In the genomic region with DNA sequence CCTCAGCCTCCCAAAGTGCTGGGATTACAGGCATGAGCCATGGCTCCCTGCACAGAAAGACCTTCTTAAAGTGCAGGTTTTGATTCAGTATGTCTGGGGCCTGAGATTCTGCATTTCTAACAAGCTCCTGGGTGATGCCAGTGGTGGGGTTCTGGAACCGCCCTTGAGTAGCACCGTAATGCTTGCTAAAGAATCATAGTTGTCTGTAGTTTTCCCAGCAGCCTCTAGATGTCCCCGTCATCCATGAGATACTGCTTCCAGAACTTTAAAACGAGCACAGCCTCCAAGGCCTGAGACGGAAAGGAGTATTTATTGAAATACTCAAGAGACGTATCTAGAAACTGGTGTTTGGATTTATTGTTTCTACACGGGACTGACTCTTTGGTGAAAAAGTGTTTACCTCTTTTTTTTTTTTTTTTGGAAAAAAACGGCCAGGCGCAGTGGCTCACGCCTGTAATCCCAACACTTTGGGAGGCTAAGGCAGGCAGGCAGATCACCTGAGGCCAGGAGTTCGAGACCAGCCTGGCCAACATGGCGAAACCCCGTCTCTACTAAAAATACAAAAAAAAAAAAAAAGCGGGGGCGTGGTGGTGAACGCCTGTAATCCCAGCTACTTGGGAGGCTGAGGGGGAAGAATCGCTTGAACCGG, we compare ENCODE assay signal across 8 cellular contexts. TPM values are rescaled to one million over a fixed set of nuclear protein-coding genes. Genes with fewer than 3 reads are reported as not detected.
A peak's percentile ranks its signal among the peaks of the same experiment; 100 is the strongest.
DNase-seq lines count a peak whose midpoint lies in the region; ATAC-seq, FAIRE-seq and TF ChIP-seq lines count a peak whose summit lies in the region.

No MANE protein-coding gene starts in this region.

- RAD21 ChIA-PET in GM12878 (lab: Charles Lee; ENCODE audit: unreplicated experiment), result interaction anchor here (0.6 to 8.3 kb wide), 12 partner anchors 37 to 290 kb away, joined by 3 to 61 read pairs (median 4); a partner anchor contains a TSS

- FAIRE-seq in GM12878 (lab: Jason Lieb, UNC), result peak; percentile 31

- H3K27ac ChIP-seq in SK-N-SH (ENCODE audit: low read depth in 2 of 2, low read length in 1 of 2) (no peak overlapping the region), GM12878 (ENCODE audit: control insufficient read depth, insufficient read depth) (no peak overlapping the region), smooth muscle cell (ENCODE audit: low read depth) (no peak overlapping the region)

- in situ Hi-C loops in GM12878 (cut with MboI), result loop anchor here (25.0 kb wide), 1 partner anchor 733 kb away; no protein-coding TSS in a partner anchor

- H3K4me3 ChIP-seq in BE2C (ENCODE audit: low read depth, low read length) (no peak overlapping the region), SK-N-SH (ENCODE audit: low read depth in 2 of 2, low read length in 1 of 2) (no peak overlapping the region), GM12878 (no peak overlapping the region), smooth muscle cell (no peak overlapping the region)

- H3K4me1 ChIP-seq in BE2C, result no peaks in the 10 kb centered on the region
- peaks cover 0 to 13% of the 10 kb centered on the region in 2 experiments; a peak in 1 of 4 replicates for H3K4me1 ChIP-seq in SK-N-SH (ENCODE audit: control insufficient read depth in 1 of 2, insufficient read depth in 2 of 2, low read depth in 1 of 2, low read length in 1 of 2)
- peaks cover 14% of the 10 kb centered on the region for H3K4me1 ChIP-seq in GM12878 (ENCODE audit: control insufficient read depth, insufficient read depth, low read length)
- peaks cover 6% of the 10 kb centered on the region for H3K4me1 ChIP-seq in smooth muscle cell (ENCODE audit: low read depth)

- SMC1A ChIA-PET in GM12878 (lab: Charles Lee; ENCODE audit: uncharacterized antibody, unreplicated experiment), result interaction anchor here (0.7 to 5.9 kb wide), 15 partner anchors 26 to 730 kb away, joined by 3 to 35 read pairs (median 3); a partner anchor contains a TSS

- TF ChIP-seq RAD21 in SK-N-SH (IDR thresholded peaks at IDR 0.05; ENCODE audit: low read length), result peak; percentile 94
- TF ChIP-seq RAD21 in GM12878 (IDR thresholded peaks at IDR 0.05; ENCODE audit: insufficient read depth, low read depth, low read length), result peak; percentile 88

- H2AFZ ChIP-seq in SK-N-SH (ENCODE audit: low read depth), result no peak overlapping the region
- no peak overlapping the region for H2AFZ ChIP-seq in GM12878 (ENCODE audit: control insufficient read depth, low read depth, low read length)
- no peak overlapping the region for H2AFZ ChIP-seq in smooth muscle cell (ENCODE audit: low read depth)

- intact Hi-C loops in GM12878 (cut with micrococcal nuclease; ENCODE audit: unreplicated experiment), result loop anchor here (1.0 kb wide), 1 partner anchor 290 kb away; no protein-coding TSS in a partner anchor

- no peak overlapping the region for H3K9ac ChIP-seq in SK-N-SH
- no peak overlapping the region for H3K9ac ChIP-seq in GM12878 (ENCODE audit: control insufficient read depth, insufficient read depth, low read length)
- no peak overlapping the region for H3K9ac ChIP-seq in smooth muscle cell (ENCODE audit: low read depth)

- 62% methylated on average over 18 of the region's 18 CpGs for whole genome bisulfite sequencing in SK-N-SH (ENCODE audit: low lambda C conversion rate)
- 41% methylated on average over 9 of the region's 18 CpGs for WGBS in GM12878 (ENCODE audit: insufficient coverage, insufficient replicate concordance, low lambda C conversion rate, missing lambda C conversion rate)
- WGBS in smooth muscle cell (ENCODE audit: low lambda C conversion rate), result 62% methylated on average over 18 of the region's 18 CpGs

- no peaks in the 10 kb centered on the region for H3K9me3 ChIP-seq in BE2C
- no peaks in the 10 kb centered on the region for H3K9me3 ChIP-seq in SK-N-SH
- H3K9me3 ChIP-seq in GM12878 (replicated peaks; ENCODE audit: control insufficient read depth, insufficient read depth, low read length), result no peaks in the 10 kb centered on the region
- no peaks in the 10 kb centered on the region for H3K9me3 ChIP-seq in smooth muscle cell (replicated peaks; ENCODE audit: low read depth)

- H3K27me3 ChIP-seq in BE2C (no peaks in the 10 kb centered on the region), SK-N-SH (ENCODE audit: insufficient read depth) (no peaks in the 10 kb centered on the region), GM12878 (replicated peaks in 1 of 2; ENCODE audit: control insufficient read depth in 2 of 2, insufficient read depth in 2 of 2, low read length in 1 of 2) (no peaks in the 10 kb centered on the region), smooth muscle cell (ENCODE audit: low read depth) (no peaks in the 10 kb centered on the region)

- POLR2A ChIA-PET in SK-N-SH (lab: Yijun Ruan, JAX), result interaction anchor here (1.1 kb wide), 1 partner anchor 214 kb away, joined by 4 read pairs; a partner anchor contains a TSS
- POLR2A ChIA-PET in GM12878 (lab: Charles Lee), result no interaction called here

- DNase-seq in BE2C (peak; percentile 57), GM19240 (ENCODE audit: insufficient read length, low spot score) (peak; percentile 18), NCI-H1436 (lab: John Stamatoyannopoulos, UW) (peak; percentile 57), SK-N-SH (peak; percentile 69), GM12878 (ENCODE audit: low read depth, low spot score) (no peak), iPS DF 4.7 (ENCODE audit: extremely low read depth, low spot score) (peak; percentile 53), smooth muscle cell (lab: John Stamatoyannopoulos, UW; ENCODE audit: unreplicated experiment) (no peak)

- CTCF ChIA-PET in SK-N-SH (lab: Yijun Ruan, JAX) (interaction anchor here (0.6 to 8.0 kb wide), 31 partner anchors 8 to 546 kb away, joined by 3 to 63 read pairs (median 4); a partner anchor contains a TSS), GM12878 (lab: Yijun Ruan, JAX) (interaction anchor here (0.7 to 5.4 kb wide), 24 partner anchors 9 to 735 kb away, joined by 3 to 80 read pairs (median 4); a partner anchor contains a TSS)

- H4K20me1 ChIP-seq in SK-N-SH (ENCODE audit: insufficient read depth) (no peaks in the 10 kb centered on the region), GM12878 (ENCODE audit: control insufficient read depth, insufficient read depth) (no peaks in the 10 kb centered on the region), smooth muscle cell (ENCODE audit: low read depth) (no peaks in the 10 kb centered on the region)

- TF ChIP-seq CTCF in BE2C (IDR thresholded peaks at IDR 0.05; ENCODE audit: low read depth, low read length), result peak; percentile 88
- peak; percentile 81 for TF ChIP-seq CTCF in SK-N-SH (IDR thresholded peaks at IDR 0.05)
- TF ChIP-seq CTCF in GM12878 (IDR thresholded peaks at IDR 0.05 in 2 of 3, conservative IDR thresholded peaks at IDR 0.05 in 1 of 3; ENCODE audit: control insufficient read depth in 2 of 3, extremely low read depth in 1 of 3, insufficient read depth in 1 of 3, low read depth in 3 of 3, low read length in 3 of 3), result peak; percentile 77 to 79 (median 77)
- TF ChIP-seq CTCF in smooth muscle cell (IDR thresholded peaks at IDR 0.05; ENCODE audit: borderline replicate concordance, insufficient read depth, poor library complexity, severe bottlenecking), result peak; percentile 65

- peaks cover 18% of the 10 kb centered on the region for H3K79me2 ChIP-seq in SK-N-SH (ENCODE audit: insufficient read depth)
- peaks cover 24% of the 10 kb centered on the region for H3K79me2 ChIP-seq in GM12878 (ENCODE audit: control insufficient read depth, insufficient read depth, low read length)
- no peaks in the 10 kb centered on the region for H3K79me2 ChIP-seq in smooth muscle cell (ENCODE audit: low read depth)

- H3K4me2 ChIP-seq in SK-N-SH, result no peak overlapping the region
- H3K4me2 ChIP-seq in GM12878 (ENCODE audit: control insufficient read depth, insufficient read depth), result no peak overlapping the region
- no peak overlapping the region for H3K4me2 ChIP-seq in smooth muscle cell

- no peaks in the 10 kb centered on the region for H3F3A ChIP-seq in SK-N-SH (replicated peaks; ENCODE audit: insufficient read depth)
- H3F3A ChIP-seq in smooth muscle cell (ENCODE audit: low read depth), result peaks cover 8% of the 10 kb centered on the region

- no peak for TF ChIP-seq POLR2A in GM12878 (IDR thresholded peaks at IDR 0.05; ENCODE audit: low read depth, low read length)

- ATAC-seq in GM12878, result peak; percentile 5; the same call in 2 of the 3 replicates
- no peak for ATAC-seq in HG02981 (IDR thresholded peaks at IDR 0.05; ENCODE audit: unreplicated experiment)

- no peak for TF ChIP-seq EP300 in SK-N-SH (IDR thresholded peaks at IDR 0.05; ENCODE audit: borderline replicate concordance in 1 of 2, low read depth in 1 of 2, low read length in 1 of 2)
- no peak for TF ChIP-seq EP300 in GM12878 (IDR thresholded peaks at IDR 0.05; ENCODE audit: borderline replicate concordance in 1 of 2, control insufficient read depth in 1 of 2, low read depth in 2 of 2, low read length in 2 of 2)

- H3K9me2 ChIP-seq in SK-N-SH, result no peaks in the 10 kb centered on the region

- no peaks in the 10 kb centered on the region for H3K36me3 ChIP-seq in BE2C
- H3K36me3 ChIP-seq in SK-N-SH (replicated peaks in 1 of 2; ENCODE audit: control insufficient read depth in 1 of 2, insufficient read depth in 2 of 2, low read length in 1 of 2), result peaks cover 0 to 2% of the 10 kb centered on the region in 2 experiments
- no peaks in the 10 kb centered on the region for H3K36me3 ChIP-seq in GM12878 (ENCODE audit: control insufficient read depth in 2 of 2, insufficient read depth in 2 of 2, low read length in 1 of 2)
- H3K36me3 ChIP-seq in smooth muscle cell (ENCODE audit: low read depth), result no peaks in the 10 kb centered on the region

- BruUV-seq in GM12878 (replicated peaks; lab: Mats Ljungman, UMichigan), result no TSS peak

RNA-seq across cellular contexts. Expression of a gene that starts 2.6 kb away (rescaled TPM):
- polyA plus RNA-seq in BE2C (2012; ENCODE audit: insufficient read depth, insufficient read length, low read depth), result 41.9 TPM
- polyA plus RNA-seq in SK-N-SH (2012; rRNA removed) (29.9 and 33.2 TPM in 2 replicates), GM12878 (2011; rRNA removed) (31.1 and 43.7 TPM in 2 replicates), GM12878 (2014; fragmentation: Illumina TruSeq; extraction: Trizol) (40.9 and 42.5 TPM in 2 replicates), GM12878 (2014; fragmentation: Nextera tagmentation; extraction: Ambion mirVana) (10 to 100 TPM in 1 of 2 experiments, 1 to 10 TPM in 1; 8.6 to 14.5 TPM), GM12878 (2014; rRNA removed) (85.5 and 87.9 TPM in 2 replicates), GM12878 (2016; fragmentation: Nextera tagmentation; extraction: Ambion mirVana) (10 to 100 TPM; 62.5 to 64.1 TPM), smooth muscle cell (16.6 and 20.6 TPM in 2 replicates)
- 17.8 and 25.9 TPM in 2 replicates for polyA plus RNA-seq in SK-N-SH (2012; cell fraction: cytosol; rRNA removed)
- 23.3 and 29.7 TPM in 2 replicates for polyA plus RNA-seq in SK-N-SH (2012; cell fraction: nucleus; rRNA removed)
- 40.3 and 44.1 TPM in 2 replicates for total RNA-seq in GM12878 (2013; cell fraction: nucleolus; rRNA removed)
- total RNA-seq in GM12878 (2014; rRNA removed) (50.7 and 74.6 TPM in 2 replicates), GM12878 (2014; rRNA removed; fragmentation: Illumina TruSeq; extraction: Trizol) (28.7 and 29.8 TPM in 2 replicates), GM12878 (2021) (48.3 and 48.9 TPM in 2 replicates), smooth muscle cell (11.6 and 13.0 TPM in 2 replicates)
- polyA plus RNA-seq in GM12878 (2011; ENCODE audit: low read depth), result 20.3 TPM
- 55.6 and 76.1 TPM in 2 replicates for polyA plus RNA-seq in GM12878 (2011; cell fraction: cytosol; rRNA removed)
- polyA plus RNA-seq in GM12878 (2011; cell fraction: nucleus; rRNA removed), result 61.5 and 79.8 TPM in 2 replicates
- polyA plus RNA-seq in GM12878 (2012), result 26.2 and 37.0 TPM in 2 replicates
- polyA minus RNA-seq in GM12878 (2011; rRNA and poly(A)+ RNA removed), result 69.6 and 100.0 TPM in 2 replicates
- polyA minus RNA-seq in GM12878 (2011; cell fraction: cytosol; rRNA and poly(A)+ RNA removed), result 25.1 and 26.2 TPM in 2 replicates
- 25.5 and 49.1 TPM in 2 replicates for polyA minus RNA-seq in GM12878 (2011; cell fraction: nucleus; rRNA and poly(A)+ RNA removed)

RNA-seq across cellular contexts. Expression of a gene that starts 53.5 kb away (rescaled TPM):
- polyA plus RNA-seq in BE2C (2012; ENCODE audit: insufficient read depth, insufficient read length, low read depth), result 10.0 TPM
- polyA plus RNA-seq in SK-N-SH (2012; rRNA removed) (14.9 and 17.5 TPM in 2 replicates), GM12878 (2011; rRNA removed) (16.3 and 18.8 TPM in 2 replicates), GM12878 (2014; fragmentation: Illumina TruSeq; extraction: Trizol) (17.4 and 23.2 TPM in 2 replicates), GM12878 (2014; fragmentation: Nextera tagmentation; extraction: Ambion mirVana) (1 to 10 TPM; 2.4 to 4.0 TPM), GM12878 (2014; rRNA removed) (10.3 and 12.4 TPM in 2 replicates), GM12878 (2016; fragmentation: Nextera tagmentation; extraction: Ambion mirVana) (1 to 10 TPM; 4.7 to 6.3 TPM), smooth muscle cell (7.8 and 8.2 TPM in 2 replicates)
- polyA plus RNA-seq in SK-N-SH (2012; cell fraction: cytosol; rRNA removed), result 19.2 and 20.8 TPM in 2 replicates
- 6.8 and 10.6 TPM in 2 replicates for polyA plus RNA-seq in SK-N-SH (2012; cell fraction: nucleus; rRNA removed)
- total RNA-seq in GM12878 (2013; cell fraction: nucleolus; rRNA removed), result 22.0 and 24.9 TPM in 2 replicates
- total RNA-seq in GM12878 (2014; rRNA removed) (13.3 and 16.4 TPM in 2 replicates), GM12878 (2014; rRNA removed; fragmentation: Illumina TruSeq; extraction: Trizol) (22.8 and 22.9 TPM in 2 replicates), GM12878 (2021) (25.6 and 29.5 TPM in 2 replicates), smooth muscle cell (21.1 and 32.7 TPM in 2 replicates)
- 7.0 TPM for polyA plus RNA-seq in GM12878 (2011; ENCODE audit: low read depth)
- polyA plus RNA-seq in GM12878 (2011; cell fraction: cytosol; rRNA removed), result 10.0 and 11.9 TPM in 2 replicates
- polyA plus RNA-seq in GM12878 (2011; cell fraction: nucleus; rRNA removed), result 5.3 and 5.6 TPM in 2 replicates
- polyA plus RNA-seq in GM12878 (2012), result 8.3 and 9.5 TPM in 2 replicates
- 26.4 and 29.9 TPM in 2 replicates for polyA minus RNA-seq in GM12878 (2011; rRNA and poly(A)+ RNA removed)
- 9.1 and 11.0 TPM in 2 replicates for polyA minus RNA-seq in GM12878 (2011; cell fraction: cytosol; rRNA and poly(A)+ RNA removed)
- polyA minus RNA-seq in GM12878 (2011; cell fraction: nucleus; rRNA and poly(A)+ RNA removed), result 2.9 and 4.9 TPM in 2 replicates

Comparison
In these comparisons a context has a peak if more than half of its experiments do, and no peak if none do; other contexts are left out.
1. DNase-seq: peak in BE2C (single experiment), GM19240 (single experiment), NCI-H1436 (single experiment), SK-N-SH (single experiment) and iPS DF 4.7 (single experiment); none in GM12878 (single experiment) and smooth muscle cell (single experiment).
2. Peak in every context shown above with its lines, with median percentiles within 50 percentile points of each other: CTCF ChIP-seq.